ENCODE assay signal across 24 cellular contexts in the genomic region with DNA sequence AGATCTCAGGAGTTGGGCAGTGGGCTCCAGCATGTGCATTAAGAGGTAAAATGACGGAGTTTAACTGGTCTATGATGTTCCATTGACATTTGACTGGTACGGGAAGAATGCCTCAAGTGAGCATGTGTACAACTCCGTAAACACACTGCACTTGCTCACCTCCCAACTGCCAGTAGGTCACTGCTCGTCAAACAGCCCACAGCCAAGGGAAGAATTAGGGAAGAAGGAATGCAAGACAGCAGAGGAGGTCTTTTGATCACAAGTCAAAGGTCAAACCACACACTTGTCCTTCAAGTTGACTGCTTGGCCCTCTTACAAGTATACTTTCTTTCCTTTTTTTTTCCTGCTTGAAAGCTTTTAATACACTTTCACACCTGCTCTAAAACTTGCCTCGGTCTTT.
"Had no signal": no experiment of that assay in that cellular context is flagged by ENCODE, and none has a peak within 500 bp of the region (broad histone marks: within the 10 kb centered on the region; RNA-seq: fewer than 3 reads in every experiment).

No MANE protein-coding gene starts in this region.

- ATAC-seq: activated CD4-positive, alpha-beta T cell treated with anti-CD3 and anti-CD28 coated beads for 36 hours; activated T-cell treated with anti-CD3 and anti-CD28 coated beads, Interleukin-2, amount 50 U/mL, for 4 hours; heart right ventricle; stimulated activated naive B cell treated with anti-CD40 and anti-IgM and Interleukin-4, amounts not matched to agents 10 μg/mL and 1 μg/mL and 100 μg/mL, for 72 hours had no signal

- H3K4me3 ChIP-seq: cardiac muscle cell, heart right ventricle, sigmoid colon, transverse colon, uterus had no signal

- DNase-seq: activated B cell treated with CpG ODN at 0.5 μM for 24 hours; activated CD4-positive, alpha-beta T cell treated with anti-CD3 and anti-CD28 coated beads for 36 hours; activated CD4-positive, alpha-beta T cell treated with anti-CD3 and anti-CD28 coated beads, Interleukin-2, amount 50 U/mL, for 4 hours; activated CD8-positive, alpha-beta memory T cell treated with anti-CD3 and anti-CD28 coated beads, Interleukin-2, amount 50 U/mL, for 48 hours; activated naive CD4-positive, alpha-beta T cell; activated naive CD8-positive, alpha-beta T cell treated with anti-CD3 and anti-CD28 coated beads for 36 hours; activated T-cell treated with anti-CD3 and anti-CD28 coated beads, Interleukin-2, amount 50 U/mL, for 4 hours; amniotic stem cell; dermis blood vessel endothelial cell; effector CD8-positive, alpha-beta T cell; erythroblast; foreskin fibroblast; heart right ventricle; naive B cell; occipital lobe; posterior cingulate gyrus; sigmoid colon; stimulated activated CD4-positive, alpha-beta T cell treated with anti-CD3 and anti-CD28 coated beads, Interleukin-2, amount 100 ng/mL, for 48 hours; stimulated activated CD8-positive, alpha-beta memory T cell treated with anti-CD3 and anti-CD28 coated beads, Interleukin-4, amount 100 ng/mL, for 48 hours; stimulated activated naive B cell treated with anti-CD40 and anti-IgM and Interleukin-4, amounts not matched to agents 10 μg/mL and 1 μg/mL and 100 μg/mL, for 72 hours; T-helper 1 cell; transverse colon; uterus had no signal
